ENCODE assay signal across 19 cellular contexts in genomic region chr2:127392133-127392827, GRCh38. TPM values are rescaled to one million over a fixed set of nuclear protein-coding genes. Genes with fewer than 3 reads are reported as not detected.
DNase-seq lines count a peak whose midpoint lies in the region; ATAC-seq and TF ChIP-seq lines count a peak whose summit lies in the region.
"Had no signal": no experiment of that assay in that cellular context is flagged by ENCODE, and none has a peak within 500 bp of the region (broad histone marks: within the 10 kb centered on the region; RNA-seq: fewer than 3 reads in every experiment).

No MANE protein-coding gene starts in this region.

- no peak for TF ChIP-seq CTCF in activated CD8-positive, alpha-beta T cell treated with anti-CD3 and anti-CD28 coated beads for 36 hours (IDR thresholded peaks at IDR 0.05)
- TF ChIP-seq CTCF in OCI-LY1 (IDR thresholded peaks at IDR 0.05; ENCODE audit: low read length) (no peak), foreskin keratinocyte (conservative IDR thresholded peaks at IDR 0.05) (no peak)

- no peaks in the 10 kb centered on the region; the same call in 1 of the 2 replicates for H3F3A ChIP-seq in OCI-LY1 (ENCODE audit: insufficient read depth, low read length)

- H2AFZ ChIP-seq in OCI-LY1 (ENCODE audit: low read length), result no peak overlapping the region

- H3K9ac ChIP-seq in OCI-LY1 (ENCODE audit: low read length), result no peak overlapping the region

- no peak for ATAC-seq in activated CD8-positive, alpha-beta T cell treated with anti-CD3 and anti-CD28 coated beads for 36 hours
- no peak for ATAC-seq in activated CD8-positive, alpha-beta T cell treated with anti-CD3 and anti-CD28 coated beads, Interleukin-2, amount 10 ng/mL, durations not matched to agents 7 days and 5 days
- ATAC-seq in stimulated activated effector memory CD8-positive, alpha-beta T cell treated with anti-CD3 and anti-CD28 coated beads, Interleukin-12 subunit alpha, Interleukin-12 subunit beta, amount 100 ng/mL, for 72 hours, result no peak
- no peak for ATAC-seq in sciatic nerve
- no peak for ATAC-seq in foreskin keratinocyte
- no peak for ATAC-seq in HG03280 (IDR thresholded peaks at IDR 0.05; ENCODE audit: unreplicated experiment)
- ATAC-seq: left ventricle myocardium superior; stimulated activated naive CD8-positive, alpha-beta T cell treated with anti-CD3 and anti-CD28 coated beads, Interleukin-15, Interleukin-2, amounts not matched to agents 100 U/mL and 50 U/mL, for 24 hours had no signal

- H3K27me3 ChIP-seq in OCI-LY1 (ENCODE audit: insufficient read depth, low read length) (no peaks in the 10 kb centered on the region), foreskin keratinocyte (no peaks in the 10 kb centered on the region)
- H3K27me3 ChIP-seq: sigmoid colon, vagina had no signal

- H3K27ac Mint-ChIP-seq in activated CD8-positive, alpha-beta T cell treated with anti-CD3 and anti-CD28 coated beads for 36 hours, result peak overlapping the region; percentile 41
- no peak overlapping the region for H3K27ac Mint-ChIP-seq in activated CD8-positive, alpha-beta T cell treated with anti-CD3 and anti-CD28 coated beads, Interleukin-2, amount 10 ng/mL, durations not matched to agents 7 days and 5 days
- peak overlapping the region; percentile 77 for H3K27ac Mint-ChIP-seq in stimulated activated effector memory CD8-positive, alpha-beta T cell treated with anti-CD3 and anti-CD28 coated beads, Interleukin-12 subunit alpha, Interleukin-12 subunit beta, amount 100 ng/mL, for 72 hours

- H3K79me2 ChIP-seq in OCI-LY1 (ENCODE audit: insufficient read depth, low read length), result no peaks in the 10 kb centered on the region

- H3K4me1 ChIP-seq in OCI-LY1 (ENCODE audit: insufficient read depth, low read length, severe bottlenecking) (peaks cover 32% of the 10 kb centered on the region), foreskin keratinocyte (peaks cover 8% of the 10 kb centered on the region)

- no peak overlapping the region for H3K4me2 ChIP-seq in OCI-LY1 (ENCODE audit: low read length)

- peaks cover 6% of the 10 kb centered on the region for H3K36me3 Mint-ChIP-seq in activated CD8-positive, alpha-beta T cell treated with anti-CD3 and anti-CD28 coated beads for 36 hours (ENCODE audit: low read depth)
- H3K36me3 Mint-ChIP-seq in activated CD8-positive, alpha-beta T cell treated with anti-CD3 and anti-CD28 coated beads, Interleukin-2, amount 10 ng/mL, durations not matched to agents 7 days and 5 days (ENCODE audit: low read depth), result peaks cover 2% of the 10 kb centered on the region
- peaks cover 14% of the 10 kb centered on the region for H3K36me3 Mint-ChIP-seq in stimulated activated effector memory CD8-positive, alpha-beta T cell treated with anti-CD3 and anti-CD28 coated beads, Interleukin-12 subunit alpha, Interleukin-12 subunit beta, amount 100 ng/mL, for 72 hours

- no peak overlapping the region for H3K4me3 Mint-ChIP-seq in activated CD8-positive, alpha-beta T cell treated with anti-CD3 and anti-CD28 coated beads for 36 hours
- no peak overlapping the region for H3K4me3 Mint-ChIP-seq in activated CD8-positive, alpha-beta T cell treated with anti-CD3 and anti-CD28 coated beads, Interleukin-2, amount 10 ng/mL, durations not matched to agents 7 days and 5 days
- H3K4me3 Mint-ChIP-seq in stimulated activated effector memory CD8-positive, alpha-beta T cell treated with anti-CD3 and anti-CD28 coated beads, Interleukin-12 subunit alpha, Interleukin-12 subunit beta, amount 100 ng/mL, for 72 hours, result no peak overlapping the region

- peaks cover 38% of the 10 kb centered on the region for H3K4me1 Mint-ChIP-seq in activated CD8-positive, alpha-beta T cell treated with anti-CD3 and anti-CD28 coated beads for 36 hours (ENCODE audit: low read depth)
- H3K4me1 Mint-ChIP-seq in activated CD8-positive, alpha-beta T cell treated with anti-CD3 and anti-CD28 coated beads, Interleukin-2, amount 10 ng/mL, durations not matched to agents 7 days and 5 days (ENCODE audit: low read depth), result peaks cover 28% of the 10 kb centered on the region
- H3K4me1 Mint-ChIP-seq in stimulated activated effector memory CD8-positive, alpha-beta T cell treated with anti-CD3 and anti-CD28 coated beads, Interleukin-12 subunit alpha, Interleukin-12 subunit beta, amount 100 ng/mL, for 72 hours, result peaks cover 39% of the 10 kb centered on the region

- no peaks in the 10 kb centered on the region for H3K9me2 ChIP-seq in OCI-LY1 (ENCODE audit: low read depth, low read length)

- POLR2A ChIA-PET in activated CD8-positive, alpha-beta T cell treated with anti-CD3 and anti-CD28 coated beads for 36 hours (lab: Charles Lee), result no interaction called here
- POLR2A ChIA-PET in activated CD8-positive, alpha-beta T cell treated with anti-CD3 and anti-CD28 coated beads, Interleukin-2, amount 10 ng/mL, durations not matched to agents 7 days and 5 days (lab: Charles Lee), result no interaction called here

- H3K27me3 Mint-ChIP-seq in activated CD8-positive, alpha-beta T cell treated with anti-CD3 and anti-CD28 coated beads for 36 hours, result no peaks in the 10 kb centered on the region
- H3K27me3 Mint-ChIP-seq in activated CD8-positive, alpha-beta T cell treated with anti-CD3 and anti-CD28 coated beads, Interleukin-2, amount 10 ng/mL, durations not matched to agents 7 days and 5 days (ENCODE audit: low read depth), result no peaks in the 10 kb centered on the region

- no peaks in the 10 kb centered on the region for H4K20me1 ChIP-seq in OCI-LY1 (ENCODE audit: insufficient read depth, low read length)

- CTCF ChIA-PET in activated CD8-positive, alpha-beta T cell treated with anti-CD3 and anti-CD28 coated beads for 36 hours (lab: Charles Lee), result no interaction called here
- CTCF ChIA-PET in activated CD8-positive, alpha-beta T cell treated with anti-CD3 and anti-CD28 coated beads, Interleukin-2, amount 10 ng/mL, durations not matched to agents 7 days and 5 days (lab: Charles Lee), result no interaction called here

- H3K9me3 ChIP-seq in OCI-LY1 (ENCODE audit: low read length), result no peaks in the 10 kb centered on the region
- H3K9me3 ChIP-seq: sigmoid colon, vagina had no signal

- intact Hi-C loops in activated CD8-positive, alpha-beta T cell treated with anti-CD3 and anti-CD28 coated beads for 36 hours (cut with micrococcal nuclease), result no loop called here
- intact Hi-C loops in sciatic nerve (cut with DNase I), result no loop called here

- H3K27ac ChIP-seq in OCI-LY1 (ENCODE audit: low read depth, low read length, poor library complexity, severe bottlenecking) (peak overlapping the region; percentile 95), caudate nucleus (ENCODE audit: low read depth, low read length) (peak overlapping the region; percentile 66), foreskin keratinocyte (no peak overlapping the region)
- H3K27ac ChIP-seq: sigmoid colon, SK-N-MC, vagina had no signal

- peaks cover 3% of the 10 kb centered on the region; the same call in 1 of the 2 replicates for H3K36me3 ChIP-seq in OCI-LY1 (ENCODE audit: insufficient read depth, low read length)
- H3K36me3 ChIP-seq: sigmoid colon, vagina had no signal

- no peak overlapping the region for H3K4me3 ChIP-seq in OCI-LY1 (ENCODE audit: low read depth, low read length, poor library complexity, severe bottlenecking)
- H3K4me3 ChIP-seq: sigmoid colon, SK-N-MC, vagina had no signal

- DNase-seq in activated CD8-positive, alpha-beta T cell treated with anti-CD3 and anti-CD28 coated beads for 36 hours, result no peak
- no peak for DNase-seq in activated CD8-positive, alpha-beta T cell treated with anti-CD3 and anti-CD28 coated beads, Interleukin-2, amount 10 ng/mL, durations not matched to agents 7 days and 5 days
- peak in 5 of 61 donors; percentile 27 to 72 (median 51) for DNase-seq in caudate nucleus (lab: John Stamatoyannopoulos, UW)
- DNase-seq in stimulated activated effector memory CD8-positive, alpha-beta T cell treated with anti-CD3 and anti-CD28 coated beads, Interleukin-12 subunit alpha, Interleukin-12 subunit beta, amount 100 ng/mL, for 72 hours (ENCODE audit: low spot score in 2 of 2), result peak in 1 of 2 donors; percentile 37
- no peak for DNase-seq in sciatic nerve (ENCODE audit: low spot score)
- no peak for DNase-seq in foreskin keratinocyte
- DNase-seq: activated CD8-positive, alpha-beta memory T cell treated with anti-CD3 and anti-CD28 coated beads, Interleukin-2, amount 50 U/mL, for 4 hours; amniotic stem cell; effector CD4-positive, alpha-beta T cell; left ventricle myocardium superior; NCI-H1105; NCI-H446; sigmoid colon; stimulated activated naive CD8-positive, alpha-beta T cell treated with anti-CD3 and anti-CD28 coated beads, Interleukin-15, Interleukin-2, amounts not matched to agents 100 U/mL and 50 U/mL, for 24 hours had no signal

- H3K9me3 Mint-ChIP-seq in activated CD8-positive, alpha-beta T cell treated with anti-CD3 and anti-CD28 coated beads for 36 hours, result no peaks in the 10 kb centered on the region
- H3K9me3 Mint-ChIP-seq in activated CD8-positive, alpha-beta T cell treated with anti-CD3 and anti-CD28 coated beads, Interleukin-2, amount 10 ng/mL, durations not matched to agents 7 days and 5 days (ENCODE audit: insufficient read depth), result no peaks in the 10 kb centered on the region
- H3K9me3 Mint-ChIP-seq in stimulated activated effector memory CD8-positive, alpha-beta T cell treated with anti-CD3 and anti-CD28 coated beads, Interleukin-12 subunit alpha, Interleukin-12 subunit beta, amount 100 ng/mL, for 72 hours, result no peaks in the 10 kb centered on the region

RNA-seq across cellular contexts. Expression of gene MAP3K2, which starts 4.5 kb away (rescaled TPM):
- 10 to 100 TPM; 54.7 to 55.5 TPM for total RNA-seq in activated CD8-positive, alpha-beta T cell treated with anti-CD3 and anti-CD28 coated beads for 36 hours
- total RNA-seq in activated CD8-positive, alpha-beta T cell treated with anti-CD3 and anti-CD28 coated beads, Interleukin-2, amount 10 ng/mL, durations not matched to agents 7 days and 5 days, result 10 to 100 TPM; 55.7 to 58.5 TPM
- total RNA-seq in sciatic nerve (62.0 TPM), foreskin keratinocyte (27.4 and 30.4 TPM in 2 replicates)
- polyA plus RNA-seq in foreskin keratinocyte, result 2.0 and 2.3 TPM in 2 replicates

RNA-seq across cellular contexts. Expression of gene PROC, which starts 25.9 kb away (rescaled TPM):
- total RNA-seq in activated CD8-positive, alpha-beta T cell treated with anti-CD3 and anti-CD28 coated beads for 36 hours, result not detected
- not detected for total RNA-seq in activated CD8-positive, alpha-beta T cell treated with anti-CD3 and anti-CD28 coated beads, Interleukin-2, amount 10 ng/mL, durations not matched to agents 7 days and 5 days
- total RNA-seq in sciatic nerve (not detected), foreskin keratinocyte (0.32 and 0.82 TPM in 2 replicates)
- polyA plus RNA-seq in foreskin keratinocyte, result 0.18 and 0.74 TPM in 2 replicates
- total RNA-seq: left ventricle myocardium superior, sigmoid colon, vagina had no signal
- polyA plus RNA-seq: AG04450 had no signal
